ENCODE assay signal across 8 cellular contexts in the genomic region with DNA sequence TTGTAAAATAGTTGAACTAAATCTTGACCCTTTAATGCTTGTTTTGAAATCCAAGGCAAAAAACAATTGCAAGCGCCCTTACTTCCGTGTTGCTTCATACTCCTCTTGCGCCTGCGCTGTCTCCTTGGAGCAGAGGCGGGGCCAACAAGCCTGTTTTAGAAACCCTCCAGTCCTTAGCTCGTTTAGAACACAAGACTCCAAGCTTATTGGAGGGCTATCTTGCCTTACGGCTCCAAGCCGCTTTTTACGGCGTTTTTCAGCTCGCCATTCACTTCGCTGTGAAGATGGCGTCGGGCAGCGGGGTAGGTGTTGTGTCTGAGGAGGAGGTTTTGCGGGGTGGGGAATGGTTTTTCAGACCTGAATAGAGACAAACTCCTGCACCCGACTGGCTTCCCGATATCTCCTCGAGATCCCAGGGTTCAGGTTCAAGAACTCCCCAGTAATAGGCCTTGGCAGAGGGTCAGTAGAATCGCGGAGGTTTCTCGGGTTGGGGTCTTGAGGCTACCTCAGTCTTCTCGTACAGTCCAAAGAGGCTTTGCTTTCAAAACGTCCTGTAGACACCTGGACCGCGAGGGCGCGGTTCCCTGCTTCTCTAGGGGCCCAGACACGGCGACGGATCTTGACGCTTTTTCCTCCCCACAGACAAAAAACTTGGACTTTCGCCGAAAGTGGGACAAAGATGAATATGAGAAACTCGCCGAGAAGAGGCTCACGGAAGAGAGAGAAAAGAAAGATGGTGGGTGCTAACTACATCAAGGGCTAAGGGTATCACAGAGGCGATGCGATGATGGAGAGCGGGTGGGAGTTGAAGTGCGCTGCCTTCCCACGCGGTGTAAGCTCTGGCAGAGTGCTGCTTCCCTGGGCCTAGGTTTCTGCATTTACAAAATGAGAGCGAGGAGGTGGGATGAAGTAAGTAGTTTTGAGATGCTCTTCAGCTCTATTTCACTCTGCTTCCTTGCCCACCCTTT. TPM values are rescaled to one million over a fixed set of nuclear protein-coding genes. Genes with fewer than 3 reads are reported as not detected.
DNase-seq lines count a peak whose midpoint lies in the region; ATAC-seq and TF ChIP-seq lines count a peak whose summit lies in the region.

Gene ZMAT2 (plus strand): TSS at position 271 of the 968 bp plus-strand sequence. CDS start 14 bp downstream, at position 285.

- H3K27me3 ChIP-seq in mononuclear cell (ENCODE audit: insufficient read depth, low read length) = no peaks in the 10 kb centered on the region

- no peaks in the 10 kb centered on the region for H3K9me3 Mint-ChIP-seq in IgD-negative memory B cell

- H3K4me1 Mint-ChIP-seq in IgD-negative memory B cell = peaks cover 12 to 20% (median 16%) of the 10 kb centered on the region in 3 donors

- H3K4me3 Mint-ChIP-seq in IgD-negative memory B cell = peak within 1 kb of the TSS; percentile 90 to 99 (median 98)

- peak; percentile 96 for DNase-seq in DMS 273 treated with DMSO at 0.1 percent for 48 hours (lab: John Stamatoyannopoulos, UW)
- DNase-seq in OCI-M2 (lab: John Stamatoyannopoulos, UW; ENCODE audit: unreplicated experiment) = peak; percentile 51
- DNase-seq in activated T-cell treated with anti-CD3 and anti-CD28 coated beads for 4 hours = peak; percentile 89
- peak; percentile 99 for DNase-seq in epithelial cell of esophagus (ENCODE audit: low read depth)
- peak; percentile 72 to 87 for DNase-seq in stimulated activated CD8-positive, alpha-beta memory T cell treated with anti-CD3 and anti-CD28 coated beads, Interleukin-4, amount 100 ng/mL, for 1 hour (ENCODE audit: low read depth in 2 of 2, low spot score in 1 of 2)

- no peak for TF ChIP-seq CTCF in epithelial cell of esophagus (IDR thresholded peaks at IDR 0.05; ENCODE audit: insufficient read depth, low read depth, low read length, missing control alignments)

- peaks cover 19% of the 10 kb centered on the region for H3K4me1 ChIP-seq in mononuclear cell (ENCODE audit: insufficient read depth, low read length)

- peaks cover 10% of the 10 kb centered on the region for H3K36me3 Mint-ChIP-seq in IgD-negative memory B cell

- H3K4me3 ChIP-seq in epithelial cell of esophagus (ENCODE audit: low read length) = peak within 1 kb of the TSS; percentile 72
- peak within 1 kb of the TSS; percentile 96 for H3K4me3 ChIP-seq in mononuclear cell (ENCODE audit: low read length)

- no peaks in the 10 kb centered on the region for H3K9me3 ChIP-seq in mononuclear cell (ENCODE audit: low read depth, low read length)

- H3K27ac Mint-ChIP-seq in IgD-negative memory B cell = peak within 1 kb of the TSS; percentile 69 to 96 (median 95)

- peak; percentile 99 for ATAC-seq in GM21529 (IDR thresholded peaks at IDR 0.05; ENCODE audit: unreplicated experiment)

- H3K27me3 Mint-ChIP-seq in IgD-negative memory B cell = no peaks in the 10 kb centered on the region

RNA-seq across cellular contexts. Expression of gene ZMAT2, which starts in this region (rescaled TPM):
- 62.1 TPM for polyA plus RNA-seq in IgD-negative memory B cell
- 34.2 TPM for total RNA-seq in mononuclear cell

Comparison
In these comparisons a context has a peak if more than half of its experiments do, and no peak if none do; other contexts are left out.
1. Peak in every context shown above with its lines: DNase-seq, ATAC-seq and H3K4me3 ChIP-seq.